Comparison of ENCODE assay signal across 1 cellular context in genomic region chr1:178126790-178127189, GRCh38.
TF ChIP-seq lines count a peak whose summit lies in the region.

No MANE protein-coding gene starts in this region.

TF ChIP-seq in Ishikawa, 13 proteins besides CTCF, POLR2A, EP300 and RAD21 (continued from another document):
- TF ChIP-seq REST (IDR thresholded peaks at IDR 0.05; ENCODE audit: low read depth): no peak
- TF ChIP-seq TEAD4 (IDR thresholded peaks at IDR 0.05): peak; percentile 94
- no peak for TF ChIP-seq TAF1 (IDR thresholded peaks at IDR 0.05; ENCODE audit: low read depth)
- TF ChIP-seq, protein P1, sequence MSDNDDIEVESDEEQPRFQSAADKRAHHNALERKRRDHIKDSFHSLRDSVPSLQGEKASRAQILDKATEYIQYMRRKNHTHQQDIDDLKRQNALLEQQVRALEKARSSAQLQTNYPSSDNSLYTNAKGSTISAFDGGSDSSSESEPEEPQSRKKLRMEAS (IDR thresholded peaks at IDR 0.05): peak; percentile 46; the same call in 1 of the 2 replicates
TF ChIP-seq in Ishikawa: peak in this region for 3.
